10 cellular contexts compared by ENCODE assay signal in genomic region chr9:70081120-70081495, GRCh38. TPM values are rescaled to one million over a fixed set of nuclear protein-coding genes. Genes with fewer than 3 reads are reported as not detected.
A peak's percentile ranks its signal among the peaks of the same experiment; 100 is the strongest.
DNase-seq lines count a peak whose midpoint lies in the region; ATAC-seq and TF ChIP-seq lines count a peak whose summit lies in the region.
"Had no signal": no experiment of that assay in that cellular context is flagged by ENCODE, and none has a peak within 500 bp of the region (broad histone marks: within the 10 kb centered on the region; RNA-seq: fewer than 3 reads in every experiment).

No MANE protein-coding gene starts in this region.

- H3K27me3 ChIP-seq in psoas muscle (ENCODE audit: insufficient read depth in 3 of 3, low read length in 2 of 3) (no peaks in the 10 kb centered on the region), prostate gland (replicated peaks; ENCODE audit: insufficient read depth) (no peaks in the 10 kb centered on the region)

- H3K9me3 ChIP-seq in psoas muscle (no peaks in the 10 kb centered on the region), prostate gland (no peaks in the 10 kb centered on the region)

- no peak for TF ChIP-seq CTCF in psoas muscle (IDR thresholded peaks at IDR 0.05)
- TF ChIP-seq CTCF in prostate gland (IDR thresholded peaks at IDR 0.05) = no peak

- H3K4me3 ChIP-seq in psoas muscle (no peak overlapping the region), prostate gland (no peak overlapping the region)

- TF ChIP-seq POLR2A in prostate gland (IDR thresholded peaks at IDR 0.05) = no peak

- intact Hi-C loops in psoas muscle (cut with DNase I) (no loop called here), prostate gland (cut with DNase I) (loop anchor here (5.0 kb wide), 1 partner anchor 34 kb away; no protein-coding TSS in a partner anchor)

- H3K27ac ChIP-seq in psoas muscle (no peak overlapping the region), prostate gland (peak overlapping the region in 1 of 2 donors; percentile 3)

- DNase-seq in DMS79 (lab: John Stamatoyannopoulos, UW) = peak; percentile 16
- peak; percentile 52 for DNase-seq in NCI-H69 (lab: John Stamatoyannopoulos, UW)
- DNase-seq in fibroblast of gingiva (ENCODE audit: low read depth) = peak; percentile 37
- no peak for DNase-seq in psoas muscle
- DNase-seq in prostate gland (ENCODE audit: low spot score) = no peak
- no peak for DNase-seq in NCI-H2171 treated with DMSO at 0.1 percent for 48 hours (lab: John Stamatoyannopoulos, UW)
- no peak for DNase-seq in midbrain (lab: John Stamatoyannopoulos, UW)
- DNase-seq in COLO668 (lab: John Stamatoyannopoulos, UW; ENCODE audit: unreplicated experiment) = no peak
- DNase-seq: activated CD4-positive, alpha-beta T cell treated with anti-CD3 and anti-CD28 coated beads, Interleukin-2, amount 50 U/mL, for 48 hours had no signal

- peak in 3 of 4 donors; percentile 40 to 54 (median 47) for ATAC-seq in psoas muscle

- peaks cover 10% of the 10 kb centered on the region for H3K4me1 ChIP-seq in psoas muscle
- H3K4me1 ChIP-seq in prostate gland (replicated peaks) = no peaks in the 10 kb centered on the region

- H3K36me3 ChIP-seq in psoas muscle (ENCODE audit: insufficient read depth in 1 of 2, low read depth in 1 of 2) = no peaks in the 10 kb centered on the region
- H3K36me3 ChIP-seq in prostate gland = no peaks in the 10 kb centered on the region

- WGBS in psoas muscle, 3 donors = 0 to 13% (median 9%) methylated on average over 1 of the region's 1 CpG
- WGBS in prostate gland = 6% methylated on average over 1 of the region's 1 CpG

RNA-seq across cellular contexts. Expression of gene MAMDC2, which starts 37.5 kb away (rescaled TPM):
- total RNA-seq in psoas muscle = 10 to 100 TPM in 1 of 4 donors, 1 to 10 TPM in 2, under 1 TPM in 1; 0.91 to 11.9 (median 2.9) TPM
- polyA plus RNA-seq in psoas muscle = 1 to 10 TPM; 2.1 to 2.3 (median 2.2) TPM
- total RNA-seq in prostate gland = 10 to 100 TPM in 1 of 2 donors, 1 to 10 TPM in 1; 4.2 to 33.8 TPM
- polyA plus RNA-seq: IgD-negative memory B cell had no signal

Comparison
In these comparisons a context has a peak if more than half of its experiments do, and no peak if none do; other contexts are left out.
1. DNase-seq: peak in DMS79 (single experiment), NCI-H69 (single experiment) and fibroblast of gingiva (single experiment); none in psoas muscle (0 of 2), prostate gland (single experiment), NCI-H2171 treated with DMSO at 0.1 percent for 48 hours (single experiment), midbrain (single experiment) and COLO668 (single experiment).